ENCODE assay signal across 8 cellular contexts in the genomic region with DNA sequence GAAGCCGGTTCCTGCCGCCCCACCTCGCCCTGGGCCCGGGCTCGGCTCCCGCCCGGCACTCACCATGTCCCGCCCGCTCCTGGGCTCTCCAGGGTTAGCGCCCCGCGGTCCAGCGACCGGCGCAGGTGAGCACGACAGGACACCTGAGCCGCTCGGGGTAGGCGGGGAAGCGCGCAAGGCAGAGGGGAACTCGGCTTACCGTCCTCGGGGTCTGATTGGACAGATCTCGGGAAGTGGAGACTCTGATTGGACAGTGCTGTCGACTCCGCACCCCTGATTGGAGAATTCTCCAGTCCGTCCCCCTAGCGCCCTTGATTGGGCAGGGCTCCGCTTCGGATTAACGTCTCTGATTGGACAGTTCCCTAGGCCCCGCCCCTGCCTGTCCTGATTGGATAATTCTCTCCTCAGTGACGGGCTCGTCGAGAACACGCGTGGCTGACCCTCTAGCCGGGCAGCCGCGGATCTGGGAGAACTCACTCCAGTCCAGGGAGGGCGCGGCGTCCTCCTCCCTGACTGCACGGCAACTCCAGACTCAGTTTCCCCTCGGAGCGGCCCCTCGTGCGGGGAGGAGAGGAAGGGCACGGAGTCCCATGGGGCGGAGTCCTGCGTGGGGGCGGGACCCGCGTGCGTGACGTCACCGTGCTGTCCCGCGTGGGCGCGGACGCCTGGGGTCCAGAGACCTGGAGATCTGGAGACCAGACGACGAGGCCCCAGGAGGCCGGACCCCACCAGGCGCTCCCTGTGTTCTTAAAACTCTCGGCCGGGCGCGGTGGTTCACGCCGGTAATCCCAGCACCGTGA. TPM values are rescaled to one million over a fixed set of nuclear protein-coding genes. Genes with fewer than 3 reads are reported as not detected.
DNase-seq lines count a peak whose midpoint lies in the region; ATAC-seq and TF ChIP-seq lines count a peak whose summit lies in the region.

A gene (minus strand): TSS at position 197 of the 800 bp plus-strand sequence. CDS start 131 bp downstream, at position 66.

- no peak for TF ChIP-seq CTCF in kidney epithelial cell (IDR thresholded peaks at IDR 0.05; ENCODE audit: insufficient read depth, low read length, poor library complexity, severe bottlenecking)

- H3K4me3 Mint-ChIP-seq in activated CD4-positive, alpha-beta T cell treated with anti-CD3 and anti-CD28 coated beads for 36 hours: peak within 1 kb of the TSS; percentile 83

- CTCF ChIA-PET in activated CD4-positive, alpha-beta T cell treated with anti-CD3 and anti-CD28 coated beads for 36 hours (lab: Charles Lee): no interaction called here

- peak; percentile 93 for ATAC-seq in GM19043 (IDR thresholded peaks at IDR 0.05; ENCODE audit: low read depth, unreplicated experiment)
- ATAC-seq in HG03354 (IDR thresholded peaks at IDR 0.05; ENCODE audit: poor library complexity, severe bottlenecking, unreplicated experiment): peak; percentile 91
- peak; percentile 100 for ATAC-seq in activated CD4-positive, alpha-beta T cell treated with anti-CD3 and anti-CD28 coated beads for 36 hours

- DNase-seq in AG20443 (ENCODE audit: low spot score) (peak; percentile 100), NCI-H460 (ENCODE audit: extremely low read depth, low read depth) (peak; percentile 98), kidney epithelial cell (ENCODE audit: low read depth) (peak; percentile 94)
- peak; percentile 99 for DNase-seq in activated CD4-positive, alpha-beta T cell treated with anti-CD3 and anti-CD28 coated beads for 36 hours
- DNase-seq in stimulated activated CD4-positive, alpha-beta T cell treated with anti-CD3 and anti-CD28 coated beads, Interleukin-15, amount 100 ng/mL, for 24 hours: peak; percentile 100

- intact Hi-C loops in activated CD4-positive, alpha-beta T cell treated with anti-CD3 and anti-CD28 coated beads for 36 hours (cut with DNase I, micrococcal nuclease): loop anchor here (1.0 to 5.0 kb wide), 8 partner anchors 32 to 240 kb away; a partner anchor contains a TSS

- peak within 1 kb of the TSS; percentile 64 for H3K4me3 ChIP-seq in kidney epithelial cell (ENCODE audit: low read depth, low read length)

- H3K9me3 Mint-ChIP-seq in activated CD4-positive, alpha-beta T cell treated with anti-CD3 and anti-CD28 coated beads for 36 hours (ENCODE audit: low read depth): no peaks in the 10 kb centered on the region

- peaks cover 5% of the 10 kb centered on the region for H3K36me3 Mint-ChIP-seq in activated CD4-positive, alpha-beta T cell treated with anti-CD3 and anti-CD28 coated beads for 36 hours (ENCODE audit: low read depth)

- H3K36me3 ChIP-seq in kidney epithelial cell (ENCODE audit: control insufficient read depth, insufficient read depth, low read length): no peaks in the 10 kb centered on the region

- peak within 1 kb of the TSS; percentile 97 for H3K27ac Mint-ChIP-seq in activated CD4-positive, alpha-beta T cell treated with anti-CD3 and anti-CD28 coated beads for 36 hours

- H3K27ac ChIP-seq in cingulate gyrus (ENCODE audit: low read depth, low read length): peak within 1 kb of the TSS; percentile 93

- no peaks in the 10 kb centered on the region for H3K27me3 ChIP-seq in kidney epithelial cell (ENCODE audit: control insufficient read depth, insufficient read depth, low read length)

- POLR2A ChIA-PET in activated CD4-positive, alpha-beta T cell treated with anti-CD3 and anti-CD28 coated beads for 36 hours (lab: Charles Lee): interaction anchor here (0.6 kb wide), 1 partner anchor 340 kb away, joined by 3 read pairs; no protein-coding TSS in a partner anchor

- H3K27me3 Mint-ChIP-seq in activated CD4-positive, alpha-beta T cell treated with anti-CD3 and anti-CD28 coated beads for 36 hours: no peaks in the 10 kb centered on the region

- peaks cover 34% of the 10 kb centered on the region for H3K4me1 Mint-ChIP-seq in activated CD4-positive, alpha-beta T cell treated with anti-CD3 and anti-CD28 coated beads for 36 hours

RNA-seq across cellular contexts. Expression of the gene that starts here (rescaled TPM):
- 4.6 TPM in 2 replicates for total RNA-seq in NCI-H460 (2014; rRNA removed; shearing (Covaris generic))
- polyA plus RNA-seq in NCI-H460 (2014; cell fraction: nucleus; rRNA removed): 3.8 and 6.6 TPM in 2 replicates
- 1 to 10 TPM; 4.3 to 4.8 TPM for total RNA-seq in activated CD4-positive, alpha-beta T cell treated with anti-CD3 and anti-CD28 coated beads for 36 hours
- 3.1 and 5.0 TPM in 2 replicates for total RNA-seq in kidney epithelial cell

Comparison
In these comparisons a context has a peak if more than half of its experiments do, and no peak if none do; other contexts are left out.
1. Peak in every context shown above with its lines: DNase-seq, ATAC-seq, H3K4me3 ChIP-seq and H3K27ac ChIP-seq.